ENCODE assay signal across 18 cellular contexts in the genomic region with DNA sequence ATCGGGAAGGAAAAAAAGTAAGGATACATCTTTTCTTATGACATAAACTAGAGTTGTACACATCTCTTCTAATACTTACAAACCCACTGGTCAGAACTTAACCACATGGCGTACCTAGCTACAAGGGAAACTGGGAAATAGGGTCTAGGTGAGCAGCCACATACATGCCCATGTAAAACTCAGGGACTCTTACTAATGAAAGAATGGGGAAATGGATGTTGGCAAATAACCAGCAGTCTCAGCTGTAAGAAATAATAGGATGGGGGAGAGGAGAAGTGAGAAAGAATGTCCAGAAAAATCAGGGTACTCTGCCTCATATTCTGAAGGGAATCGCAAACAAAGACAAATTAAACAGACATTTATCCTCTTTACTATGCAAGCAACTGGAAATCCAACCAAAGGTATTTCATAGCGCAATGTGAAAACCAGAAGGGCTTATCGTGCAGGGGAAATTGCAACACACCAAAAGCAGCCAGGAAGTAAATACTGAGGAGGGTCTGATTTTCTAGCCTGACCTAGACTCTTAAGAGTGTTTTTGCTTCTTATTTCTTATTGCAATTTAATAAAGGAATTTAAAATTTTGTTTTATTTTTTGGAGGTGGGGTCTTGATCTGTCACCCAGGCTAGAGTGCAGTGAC. TPM values are rescaled to one million over a fixed set of nuclear protein-coding genes. Genes with fewer than 3 reads are reported as not detected.
A peak's percentile ranks its signal among the peaks of the same experiment; 100 is the strongest.
DNase-seq lines count a peak whose midpoint lies in the region; ATAC-seq, FAIRE-seq and TF ChIP-seq lines count a peak whose summit lies in the region.
"Had no signal": no experiment of that assay in that cellular context is flagged by ENCODE, and none has a peak within 500 bp of the region (broad histone marks: within the 10 kb centered on the region; RNA-seq: fewer than 3 reads in every experiment).

No MANE protein-coding gene starts in this region.

- H2BK20ac ChIP-seq in IMR-90 (ENCODE audit: low read depth, low read length), result no peak overlapping the region

- WGBS in IMR-90 (ENCODE audit: extremely low coverage in 2 of 2, insufficient read length in 1 of 2), 2 experiments, result no CpG with 5 or more reads among the region's 5 CpGs

- H3K18ac ChIP-seq in IMR-90 (ENCODE audit: low read depth, low read length), result no peak overlapping the region

- BruUV-seq in IMR-90 (replicated peaks; lab: Mats Ljungman, UMichigan), result no TSS peak

- intact Hi-C loops in IMR-90 (cut with micrococcal nuclease), result no loop called here

- peak overlapping the region; percentile 16 for H3K27ac Mint-ChIP-seq in T-helper 17 cell
- peak overlapping the region; percentile 6 for H3K27ac Mint-ChIP-seq in memory B cell

- CTCF ChIA-PET in IMR-90 (lab: Yijun Ruan, JAX), result no interaction called here

- dilution Hi-C loops in IMR-90 (cut with HindIII; ENCODE audit: low sequenced_read_pairs, unreplicated experiment), result no loop called here

- no peak overlapping the region for H3K4ac ChIP-seq in IMR-90 (ENCODE audit: low read depth, low read length)

- no peak overlapping the region for H3K14ac ChIP-seq in IMR-90 (replicated peaks; ENCODE audit: low read depth, low read length)

- H2AK9ac ChIP-seq in IMR-90 (replicated peaks; ENCODE audit: low read depth, low read length, poor library complexity), result no peak overlapping the region

- no peak for FAIRE-seq in D721Med (lab: Jason Lieb, UNC)
- FAIRE-seq: endothelial cell of umbilical vein, H54 had no signal

- no peaks in the 10 kb centered on the region for H3K9me1 ChIP-seq in IMR-90 (ENCODE audit: insufficient read depth, low read length)

- H3K36me3 ChIP-seq in IMR-90 (ENCODE audit: control insufficient read depth, insufficient read depth, low read length), result peaks cover 8% of the 10 kb centered on the region; the same call in 1 of the 2 replicates

- H2AFZ ChIP-seq in IMR-90 (replicated peaks; ENCODE audit: low read length, poor library complexity), result no peak overlapping the region

- no peak overlapping the region for H2BK15ac ChIP-seq in IMR-90 (ENCODE audit: low read depth, low read length)

- POLR2A ChIA-PET in IMR-90 (lab: Charles Lee; ENCODE audit: unreplicated experiment), result interaction anchor here (0.6 kb wide), 1 partner anchor 1788 kb away, joined by 6 read pairs; no protein-coding TSS in a partner anchor

- no peaks in the 10 kb centered on the region for H3K27me3 ChIP-seq in IMR-90 (ENCODE audit: control insufficient read depth, insufficient read depth, low read length)

- H3K27me3 Mint-ChIP-seq in T-helper 17 cell (no peaks in the 10 kb centered on the region), memory B cell (no peaks in the 10 kb centered on the region)
- H3K27me3 Mint-ChIP-seq: T-cell had no signal

- H3K4me1 ChIP-seq in IMR-90 (ENCODE audit: control insufficient read depth, insufficient read depth, low read length), result peaks cover 12% of the 10 kb centered on the region; the same call in 1 of the 2 replicates

- H3K27ac ChIP-seq in IMR-90 (ENCODE audit: insufficient read depth, low read length), result no peak overlapping the region
- H3K27ac ChIP-seq: coronary artery, WERI-Rb-1 had no signal

- TF ChIP-seq POLR2A in IMR-90 (IDR thresholded peaks at IDR 0.05; ENCODE audit: low read depth, low read length), result no peak

- TF ChIP-seq CTCF in AG10803 (conservative IDR thresholded peaks at IDR 0.05; ENCODE audit: low read length) (no peak), IMR-90 (conservative IDR thresholded peaks at IDR 0.05; ENCODE audit: low read depth, low read length) (no peak), D721Med (IDR thresholded peaks at IDR 0.05; ENCODE audit: insufficient read depth, missing control alignments) (no peak)

- H3K9me3 ChIP-seq in IMR-90 (ENCODE audit: control insufficient read depth, insufficient read depth, low read length) (no peaks in the 10 kb centered on the region), T-helper 17 cell (ENCODE audit: control insufficient read depth, low read length, poor library complexity, severe bottlenecking) (no peaks in the 10 kb centered on the region)

- no peak overlapping the region; the same call in 1 of the 2 replicates for H3K4me2 ChIP-seq in IMR-90 (ENCODE audit: low read depth, low read length)

- no peak overlapping the region for H2BK120ac ChIP-seq in IMR-90 (ENCODE audit: low read depth, low read length)

- no peak overlapping the region for H2BK5ac ChIP-seq in IMR-90 (ENCODE audit: low read depth, low read length, poor library complexity, severe bottlenecking)

- in situ Hi-C loops in IMR-90 (cut with MboI; ENCODE audit: low sequenced_read_pairs), result loop anchor here (10.0 kb wide), 2 partner anchors 129 to 199 kb away; no protein-coding TSS in a partner anchor

- H3K79me1 ChIP-seq in IMR-90 (ENCODE audit: low read depth in 1 of 2, low read length in 2 of 2), result peaks cover 32 to 55% of the 10 kb centered on the region in 2 experiments

- no peaks in the 10 kb centered on the region for H3K9me3 Mint-ChIP-seq in memory B cell
- H3K9me3 Mint-ChIP-seq: neural crest cell, T-cell had no signal

- ATAC-seq in IMR-90 (ENCODE audit: low read depth) (no peak), T-helper 17 cell (no peak), memory B cell (ENCODE audit: low read depth) (no peak), esophagus mucosa (no peak)
- ATAC-seq: PC-3, T-cell had no signal

- H3K4me3 ChIP-seq in AG10803 (ENCODE audit: low read length), result no peak overlapping the region
- H3K4me3 ChIP-seq in IMR-90 (ENCODE audit: insufficient read depth, low read depth, low read length), result no peak overlapping the region
- H3K4me3 ChIP-seq: coronary artery had no signal

- H4K5ac ChIP-seq in IMR-90 (ENCODE audit: low read depth, low read length), result no peak overlapping the region

- no peak overlapping the region for H4K8ac ChIP-seq in IMR-90 (ENCODE audit: low read depth in 2 of 2, low read length in 2 of 2)

- H3K4me1 Mint-ChIP-seq in T-helper 17 cell (peaks cover 24% of the 10 kb centered on the region), memory B cell (peaks cover 17% of the 10 kb centered on the region)
- H3K4me1 Mint-ChIP-seq: neural crest cell had no signal

- no peak overlapping the region for H2AK5ac ChIP-seq in IMR-90 (ENCODE audit: low read depth, low read length)

- no peak overlapping the region for H3K4me3 Mint-ChIP-seq in T-helper 17 cell
- H3K4me3 Mint-ChIP-seq in memory B cell, result no peak overlapping the region
- H3K4me3 Mint-ChIP-seq: neural crest cell, T-cell had no signal

- no peak for TF ChIP-seq RAD21 in IMR-90 (IDR thresholded peaks at IDR 0.05; ENCODE audit: low read length)

- DNase-seq in AG10803 (ENCODE audit: low read depth) (peak; percentile 11), IMR-90 (peak; percentile 23), T-helper 17 cell (no peak), memory B cell (ENCODE audit: low spot score in 2 of 2) (no peak), D721Med (ENCODE audit: insufficient read length, low spot score) (no peak), NCI-H128 (lab: John Stamatoyannopoulos, UW; ENCODE audit: unreplicated experiment) (no peak), C1 segment of cervical spinal cord (lab: John Stamatoyannopoulos, UW) (no peak)
- DNase-seq: NCI-H187; NCI-H446 treated with DMSO at 0.1 percent for 48 hours; PC-3; stimulated activated CD4-positive, alpha-beta T cell treated with anti-CD3 and anti-CD28 coated beads, Interleukin-2, amount 100 ng/mL, for 24 hours; T-cell; WERI-Rb-1 had no signal

- H4K91ac ChIP-seq in IMR-90 (ENCODE audit: insufficient read depth, low read depth, low read length), result no peak overlapping the region

- no peak overlapping the region for H3K56ac ChIP-seq in IMR-90 (ENCODE audit: extremely low read depth, insufficient read depth, low read length)

- no peaks in the 10 kb centered on the region for H3K36me3 Mint-ChIP-seq in T-helper 17 cell (ENCODE audit: low read depth)
- H3K36me3 Mint-ChIP-seq in memory B cell, result peaks cover 8% of the 10 kb centered on the region

- no peak overlapping the region for H3K23ac ChIP-seq in IMR-90 (ENCODE audit: low read depth, low read length)

- H4K20me1 ChIP-seq in IMR-90 (ENCODE audit: insufficient read depth, low read length), result 0 out of 2 replicates have a peak, but pooled peaks cover 5% of the 10 kb centered on the region

- H3K9ac ChIP-seq in IMR-90 (ENCODE audit: low read depth, low read length), result no peak overlapping the region

TF ChIP-seq in IMR-90, 13 proteins besides CTCF, POLR2A, EP300 and RAD21:
- TF ChIP-seq MXI1 (IDR thresholded peaks at IDR 0.05; ENCODE audit: borderline replicate concordance, low read depth, low read length) (no peak), CEBPB (IDR thresholded peaks at IDR 0.05; ENCODE audit: low read depth, low read length) (peak; percentile 50), MAZ (IDR thresholded peaks at IDR 0.05; ENCODE audit: borderline replicate concordance, low read depth, low read length) (no peak)

RNA-seq across cellular contexts. Expression of a gene that starts 17.5 kb away (rescaled TPM):
- total RNA-seq in IMR-90 (2012; rRNA removed) (41.0 and 55.5 TPM in 2 replicates), T-helper 17 cell (10 to 100 TPM; 62.9 to 69.4 TPM), esophagus mucosa (15.4 TPM)
- polyA plus RNA-seq in IMR-90 (2012; rRNA removed), result 24.3 and 32.0 TPM in 2 replicates
- polyA plus RNA-seq in IMR-90 (2012; cell fraction: cytosol; rRNA removed), result 6.2 and 7.1 TPM in 2 replicates
- 2.6 and 22.9 TPM in 2 replicates for polyA plus RNA-seq in IMR-90 (2012; cell fraction: nucleus; rRNA removed; ENCODE audit: low replicate concordance)

Comparison
In these comparisons a context has a peak if more than half of its experiments do, and no peak if none do; other contexts are left out.
1. DNase-seq: peak in AG10803 (single experiment) and IMR-90 (single experiment); none in T-helper 17 cell (0 of 3), memory B cell (0 of 2), D721Med (single experiment), NCI-H128 (single experiment) and C1 segment of cervical spinal cord (0 of 14).